Comparison of ENCODE assay signal across 21 cellular contexts in the genomic region with DNA sequence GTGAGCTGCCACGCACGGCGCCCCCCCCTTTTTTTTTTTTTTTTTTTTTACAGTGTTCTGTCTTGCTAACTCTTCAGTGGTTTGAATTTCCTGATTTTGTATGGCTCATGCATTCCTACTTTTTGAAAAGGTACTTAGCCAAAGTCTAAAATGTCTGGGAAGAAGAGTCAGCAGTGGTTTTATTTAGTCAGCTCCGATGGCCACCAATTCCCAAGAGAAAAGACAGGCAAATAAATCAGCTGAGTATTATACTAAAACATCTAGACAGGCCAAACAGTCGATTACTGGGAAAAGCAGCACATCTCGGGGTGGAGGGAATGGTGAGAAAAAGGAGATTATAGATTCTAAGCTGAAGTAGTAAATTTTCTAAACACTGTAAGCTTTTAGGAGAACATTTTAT.
DNase-seq lines count a peak whose midpoint lies in the region; ATAC-seq and TF ChIP-seq lines count a peak whose summit lies in the region.
"Had no signal": no experiment of that assay in that cellular context is flagged by ENCODE, and none has a peak within 500 bp of the region (broad histone marks: within the 10 kb centered on the region; RNA-seq: fewer than 3 reads in every experiment).

No MANE protein-coding gene starts in this region.

- H3K36me3 ChIP-seq in upper lobe of left lung: no peaks in the 10 kb centered on the region
- H3K36me3 ChIP-seq: BLaER1 treated with 17β-estradiol and CSF1 and Interleukin-3, amounts not matched to agents 10 nM and 100 nM had no signal

- TF ChIP-seq CTCF in glutamatergic neuron (IDR thresholded peaks at IDR 0.05; ENCODE audit: partially characterized antibody, unreplicated experiment) (no peak), upper lobe of left lung (IDR thresholded peaks at IDR 0.05) (no peak)

- H3K9me3 Mint-ChIP-seq in glutamatergic neuron (ENCODE audit: unreplicated experiment): peaks cover 7% of the 10 kb centered on the region
- H3K9me3 Mint-ChIP-seq in stimulated activated naive B cell treated with anti-CD40 and anti-IgM and Interleukin-4, amounts not matched to agents 10 μg/mL and 1 μg/mL and 100 μg/mL, for 72 hours: peaks cover 3 to 6% of the 10 kb centered on the region in 2 donors

- no peak overlapping the region for H3K27ac Mint-ChIP-seq in glutamatergic neuron (ENCODE audit: unreplicated experiment)
- no peak overlapping the region for H3K27ac Mint-ChIP-seq in stimulated activated naive B cell treated with anti-CD40 and anti-IgM and Interleukin-4, amounts not matched to agents 10 μg/mL and 1 μg/mL and 100 μg/mL, for 72 hours
- H3K27ac Mint-ChIP-seq: CD8-positive, alpha-beta T cell had no signal

- no peak for TF ChIP-seq EP300 in upper lobe of left lung (IDR thresholded peaks at IDR 0.05)

- no peaks in the 10 kb centered on the region for H3K4me1 ChIP-seq in upper lobe of left lung
- H3K4me1 ChIP-seq: A549 had no signal

- no peak for TF ChIP-seq POLR2A in upper lobe of left lung (IDR thresholded peaks at IDR 0.05)

- H3K36me3 Mint-ChIP-seq in glutamatergic neuron (ENCODE audit: unreplicated experiment): no peaks in the 10 kb centered on the region
- no peaks in the 10 kb centered on the region for H3K36me3 Mint-ChIP-seq in stimulated activated naive B cell treated with anti-CD40 and anti-IgM and Interleukin-4, amounts not matched to agents 10 μg/mL and 1 μg/mL and 100 μg/mL, for 72 hours
- H3K36me3 Mint-ChIP-seq: CD8-positive, alpha-beta T cell; IgD-negative memory B cell had no signal

- H3K27me3 ChIP-seq in upper lobe of left lung: no peaks in the 10 kb centered on the region
- H3K27me3 ChIP-seq: BLaER1 treated with 17β-estradiol and CSF1 and Interleukin-3, amounts not matched to agents 10 nM and 100 nM had no signal

- ATAC-seq in upper lobe of left lung (ENCODE audit: low FRiP score in 2 of 2): no peak
- no peak for ATAC-seq in stimulated activated naive B cell treated with anti-CD40 and anti-IgM and Interleukin-4, amounts not matched to agents 10 μg/mL and 1 μg/mL and 100 μg/mL, for 72 hours (replicated peaks)
- ATAC-seq: A549; CD8-positive, alpha-beta T cell; SK-N-SH treated with all-trans-retinoic acid at 6 μM for 48 hours had no signal

- H3K27ac ChIP-seq in upper lobe of left lung: no peak overlapping the region
- H3K27ac ChIP-seq: A549; BLaER1 treated with 17β-estradiol and CSF1 and Interleukin-3, amounts not matched to agents 10 nM and 100 nM; RWPE1 had no signal

- 60 to 71% methylated on average over 5 of the region's 6 CpGs for WGBS in upper lobe of left lung, 2 donors

- DNase-seq in GM03348 (ENCODE audit: low spot score): peak; percentile 24
- DNase-seq in NCI-H526 treated with DMSO at 0.1 percent for 48 hours (lab: John Stamatoyannopoulos, UW): peak; percentile 9
- DNase-seq in glutamatergic neuron: no peak
- peak; percentile 36 for DNase-seq in stromal cell of bone marrow (ENCODE audit: low read depth)
- DNase-seq in upper lobe of left lung: no peak
- no peak for DNase-seq in stimulated activated naive B cell treated with anti-CD40 and anti-IgM and Interleukin-4, amounts not matched to agents 10 μg/mL and 1 μg/mL and 100 μg/mL, for 72 hours
- no peak for DNase-seq in HK-2 (ENCODE audit: unreplicated experiment)
- DNase-seq: CD8-positive, alpha-beta T cell; DND-41; MV-4-11; NCI-H1694; NCI-H2081; NCI-H446 treated with DMSO at 0.1 percent for 48 hours; NCI-H774; NK-92 treated with Interleukin-12 subunit alpha and Interleukin-12 subunit beta, amount 100 ng/mL, for 24 hours; SIG-M5 had no signal

- H3K9me3 ChIP-seq in upper lobe of left lung: no peaks in the 10 kb centered on the region
- H3K9me3 ChIP-seq: A549 had no signal

- peaks cover 3% of the 10 kb centered on the region for H3K27me3 Mint-ChIP-seq in glutamatergic neuron (ENCODE audit: unreplicated experiment)
- H3K27me3 Mint-ChIP-seq in stimulated activated naive B cell treated with anti-CD40 and anti-IgM and Interleukin-4, amounts not matched to agents 10 μg/mL and 1 μg/mL and 100 μg/mL, for 72 hours: no peaks in the 10 kb centered on the region
- H3K27me3 Mint-ChIP-seq: IgD-negative memory B cell had no signal

- peak overlapping the region; percentile 1 for H3K4me3 Mint-ChIP-seq in glutamatergic neuron (ENCODE audit: unreplicated experiment)
- H3K4me3 Mint-ChIP-seq in stimulated activated naive B cell treated with anti-CD40 and anti-IgM and Interleukin-4, amounts not matched to agents 10 μg/mL and 1 μg/mL and 100 μg/mL, for 72 hours: no peak overlapping the region
- H3K4me3 Mint-ChIP-seq: CD8-positive, alpha-beta T cell; IgD-negative memory B cell had no signal

- no peak overlapping the region for H3K4me3 ChIP-seq in upper lobe of left lung
- H3K4me3 ChIP-seq: A549; BLaER1 treated with 17β-estradiol and CSF1 and Interleukin-3, amounts not matched to agents 10 nM and 100 nM had no signal

- peaks cover 60% of the 10 kb centered on the region for H3K4me1 Mint-ChIP-seq in glutamatergic neuron (ENCODE audit: low read depth, unreplicated experiment)
- no peaks in the 10 kb centered on the region for H3K4me1 Mint-ChIP-seq in stimulated activated naive B cell treated with anti-CD40 and anti-IgM and Interleukin-4, amounts not matched to agents 10 μg/mL and 1 μg/mL and 100 μg/mL, for 72 hours
- H3K4me1 Mint-ChIP-seq: IgD-negative memory B cell had no signal

Comparison
In these comparisons a context has a peak if more than half of its experiments do, and no peak if none do; other contexts are left out.
1. DNase-seq: peak in GM03348 (single experiment), NCI-H526 treated with DMSO at 0.1 percent for 48 hours (single experiment) and stromal cell of bone marrow (single experiment); none in glutamatergic neuron (single experiment), upper lobe of left lung (0 of 2), stimulated activated naive B cell treated with anti-CD40 and anti-IgM and Interleukin-4, amounts not matched to agents 10 μg/mL and 1 μg/mL and 100 μg/mL, for 72 hours (single experiment) and HK-2 (single experiment).